21 cellular contexts compared by ENCODE assay signal in the genomic region with DNA sequence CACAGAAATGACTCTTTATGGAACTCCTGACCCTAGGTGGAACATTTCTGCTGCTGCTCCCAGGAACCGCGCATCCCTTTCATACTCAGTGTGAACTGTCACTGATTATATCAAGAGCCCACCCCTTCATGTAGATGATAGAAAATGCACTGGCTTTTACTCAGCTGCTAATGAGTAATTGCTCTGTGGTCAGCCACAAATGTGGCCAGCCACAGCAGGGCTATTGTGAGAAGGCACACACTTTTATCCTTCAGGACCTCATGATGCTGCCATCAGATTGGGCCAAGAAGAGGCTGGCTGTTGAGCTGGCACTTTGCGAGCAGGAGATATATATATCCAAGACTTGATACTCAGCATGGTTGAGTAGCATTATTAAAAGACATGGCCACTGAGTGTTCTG.
"Had no signal": no experiment of that assay in that cellular context is flagged by ENCODE, and none has a peak within 500 bp of the region (broad histone marks: within the 10 kb centered on the region; RNA-seq: fewer than 3 reads in every experiment).

No MANE protein-coding gene starts in this region.

- H3K27me3 ChIP-seq: body of pancreas, right lobe of liver, vagina had no signal

- H3K4me1 Mint-ChIP-seq: activated B cell treated with CpG ODN at 0.5 μM for 24 hours; activated CD4-positive, alpha-beta T cell treated with anti-CD3 and anti-CD28 coated beads for 36 hours; activated naive CD4-positive, alpha-beta T cell treated with anti-CD3 and anti-CD28 coated beads, Interleukin-2, amount 10 ng/mL, durations not matched to agents 7 days and 5 days; stimulated activated naive B cell treated with anti-CD40 and anti-IgM and Interleukin-4, amounts not matched to agents 10 μg/mL and 1 μg/mL and 100 μg/mL, for 72 hours; T-cell had no signal

- H3K9me3 ChIP-seq: body of pancreas, right lobe of liver, thoracic aorta, vagina had no signal

- H3K27ac ChIP-seq: body of pancreas, epithelial cell of prostate, right lobe of liver, thoracic aorta, vagina had no signal

- DNase-seq: activated B cell treated with CpG ODN at 0.5 μM for 24 hours; activated CD4-positive, alpha-beta T cell treated with anti-CD3 and anti-CD28 coated beads for 36 hours; activated CD4-positive, alpha-beta T cell treated with anti-CD3 and anti-CD28 coated beads, Interleukin-2, amount 50 U/mL, for 4 hours; activated effector memory CD4-positive, alpha-beta T cell treated with anti-CD3 and anti-CD28 coated beads, Interleukin-2, amount 50 U/mL, for 16 hours; activated naive CD4-positive, alpha-beta T cell treated with anti-CD3 and anti-CD28 coated beads, Interleukin-2, amount 10 ng/mL, durations not matched to agents 7 days and 5 days; activated T-cell treated with anti-CD3 and anti-CD28 coated beads, Interleukin-2, amount 50 U/mL, for 72 hours; amygdala; body of pancreas; left ventricle myocardium superior; nucleus accumbens; right lobe of liver; small intestine; stimulated activated CD4-positive, alpha-beta T cell treated with anti-CD3 and anti-CD28 coated beads, Interleukin-2, amount 100 ng/mL, for 24 hours; stimulated activated naive B cell treated with anti-CD40 and anti-IgM and Interleukin-4, amounts not matched to agents 10 μg/mL and 1 μg/mL and 100 μg/mL, for 72 hours; T-cell had no signal

- H3K4me3 Mint-ChIP-seq: activated B cell treated with CpG ODN at 0.5 μM for 24 hours; activated CD4-positive, alpha-beta T cell treated with anti-CD3 and anti-CD28 coated beads for 36 hours; activated naive CD4-positive, alpha-beta T cell treated with anti-CD3 and anti-CD28 coated beads, Interleukin-2, amount 10 ng/mL, durations not matched to agents 7 days and 5 days; activated T-cell treated with anti-CD3 and anti-CD28 coated beads, Interleukin-2, amount 50 U/mL, for 72 hours; memory B cell; stimulated activated naive B cell treated with anti-CD40 and anti-IgM and Interleukin-4, amounts not matched to agents 10 μg/mL and 1 μg/mL and 100 μg/mL, for 72 hours; T-cell; T-helper 2 cell treated with Interferon-gamma antibody and Interleukin-4, amounts not matched to agents 5 μg/mL and 100 μg/mL, for 36 hours; type B pancreatic cell had no signal

- H3K9me3 Mint-ChIP-seq: activated B cell treated with CpG ODN at 0.5 μM for 24 hours; activated naive CD4-positive, alpha-beta T cell treated with anti-CD3 and anti-CD28 coated beads, Interleukin-2, amount 10 ng/mL, durations not matched to agents 7 days and 5 days; activated T-cell treated with anti-CD3 and anti-CD28 coated beads, Interleukin-2, amount 50 U/mL, for 72 hours; memory B cell; stimulated activated naive B cell treated with anti-CD40 and anti-IgM and Interleukin-4, amounts not matched to agents 10 μg/mL and 1 μg/mL and 100 μg/mL, for 72 hours; T-cell; T-helper 2 cell treated with Interferon-gamma antibody and Interleukin-4, amounts not matched to agents 5 μg/mL and 100 μg/mL, for 36 hours; type B pancreatic cell had no signal

- H3K27ac Mint-ChIP-seq: activated B cell treated with CpG ODN at 0.5 μM for 24 hours; activated CD4-positive, alpha-beta T cell treated with anti-CD3 and anti-CD28 coated beads for 36 hours; activated naive CD4-positive, alpha-beta T cell treated with anti-CD3 and anti-CD28 coated beads, Interleukin-2, amount 10 ng/mL, durations not matched to agents 7 days and 5 days; activated T-cell treated with anti-CD3 and anti-CD28 coated beads, Interleukin-2, amount 50 U/mL, for 72 hours; memory B cell; stimulated activated naive B cell treated with anti-CD40 and anti-IgM and Interleukin-4, amounts not matched to agents 10 μg/mL and 1 μg/mL and 100 μg/mL, for 72 hours; T-cell; T-helper 2 cell treated with Interferon-gamma antibody and Interleukin-4, amounts not matched to agents 5 μg/mL and 100 μg/mL, for 36 hours; type B pancreatic cell had no signal

- H3K36me3 ChIP-seq: right lobe of liver, thoracic aorta, vagina had no signal

- H3K36me3 Mint-ChIP-seq: activated naive CD4-positive, alpha-beta T cell treated with anti-CD3 and anti-CD28 coated beads, Interleukin-2, amount 10 ng/mL, durations not matched to agents 7 days and 5 days; memory B cell; stimulated activated naive B cell treated with anti-CD40 and anti-IgM and Interleukin-4, amounts not matched to agents 10 μg/mL and 1 μg/mL and 100 μg/mL, for 72 hours; T-cell; type B pancreatic cell had no signal

- H3K4me3 ChIP-seq: body of pancreas, right lobe of liver, thoracic aorta, vagina had no signal

- ATAC-seq: activated CD4-positive, alpha-beta T cell treated with anti-CD3 and anti-CD28 coated beads for 36 hours; activated T-cell treated with anti-CD3 and anti-CD28 coated beads, Interleukin-2, amount 50 U/mL, for 72 hours; body of pancreas; left ventricle myocardium superior; right lobe of liver; stimulated activated naive B cell treated with anti-CD40 and anti-IgM and Interleukin-4, amounts not matched to agents 10 μg/mL and 1 μg/mL and 100 μg/mL, for 72 hours; T-cell had no signal

- H3K4me1 ChIP-seq: body of pancreas, right lobe of liver had no signal
